23 cellular contexts compared by ENCODE assay signal in genomic region chr1:153393926-153394325, GRCh38. TPM values are rescaled to one million over a fixed set of nuclear protein-coding genes. Genes with fewer than 3 reads are reported as not detected.
DNase-seq lines count a peak whose midpoint lies in the region; ATAC-seq and TF ChIP-seq lines count a peak whose summit lies in the region.
"Had no signal": no experiment of that assay in that cellular context is flagged by ENCODE, and none has a peak within 500 bp of the region (broad histone marks: within the 10 kb centered on the region; RNA-seq: fewer than 3 reads in every experiment).

No MANE protein-coding gene starts in this region.

- no peaks in the 10 kb centered on the region for H3K36me3 Mint-ChIP-seq in activated T-cell treated with anti-CD3 and anti-CD28 coated beads, Interleukin-2, amount 50 U/mL, for 72 hours (ENCODE audit: insufficient read depth in 2 of 2)
- H3K36me3 Mint-ChIP-seq: CD8-positive, alpha-beta T cell had no signal

- no peak for TF ChIP-seq CTCF in right atrium auricular region (IDR thresholded peaks at IDR 0.05)

- intact Hi-C loops in Right ventricle myocardium superior (cut with DNase I) = no loop called here

- in situ Hi-C loops in SK-MEL-5 (cut with HindIII; ENCODE audit: low pct_unique_long_range_greater_than_20kb, low sequenced_read_pairs) = no loop called here

- H3K9me3 ChIP-seq in right atrium auricular region = no peaks in the 10 kb centered on the region
- H3K9me3 ChIP-seq: left lung, stomach, vagina had no signal

- H3K4me3 Mint-ChIP-seq in activated T-cell treated with anti-CD3 and anti-CD28 coated beads, Interleukin-2, amount 50 U/mL, for 72 hours = no peak overlapping the region
- H3K4me3 Mint-ChIP-seq: CD8-positive, alpha-beta T cell; central memory CD8-positive, alpha-beta T cell; IgD-negative memory B cell had no signal

- ATAC-seq in Right ventricle myocardium superior (ENCODE audit: poor library complexity) (no peak), HG03378 (IDR thresholded peaks at IDR 0.05; ENCODE audit: unreplicated experiment) (no peak)
- no peak for ATAC-seq in activated T-cell treated with anti-CD3 and anti-CD28 coated beads, Interleukin-2, amount 50 U/mL, for 72 hours (replicated peaks in 1 of 2)
- ATAC-seq: activated CD4-positive, CD25-positive, alpha-beta regulatory T cell treated with anti-CD3 and anti-CD28 coated beads, Interleukin-2, amount 50 U/mL, for 24 hours; CD8-positive, alpha-beta T cell; GM12878; left lung; sciatic nerve had no signal

- no peaks in the 10 kb centered on the region for H3K9me3 Mint-ChIP-seq in activated T-cell treated with anti-CD3 and anti-CD28 coated beads, Interleukin-2, amount 50 U/mL, for 72 hours
- H3K9me3 Mint-ChIP-seq: CD8-positive, alpha-beta T cell; central memory CD8-positive, alpha-beta T cell; IgD-negative memory B cell had no signal

- H3K4me1 Mint-ChIP-seq in activated T-cell treated with anti-CD3 and anti-CD28 coated beads, Interleukin-2, amount 50 U/mL, for 72 hours (ENCODE audit: low read depth) = no peaks in the 10 kb centered on the region
- H3K4me1 Mint-ChIP-seq: central memory CD8-positive, alpha-beta T cell had no signal

- no peak overlapping the region for H3K27ac Mint-ChIP-seq in activated T-cell treated with anti-CD3 and anti-CD28 coated beads, Interleukin-2, amount 50 U/mL, for 72 hours
- H3K27ac Mint-ChIP-seq: CD8-positive, alpha-beta T cell; IgD-negative memory B cell had no signal

- H3K27me3 ChIP-seq in right atrium auricular region = no peaks in the 10 kb centered on the region
- H3K27me3 ChIP-seq: vagina had no signal

- no peaks in the 10 kb centered on the region for H3K36me3 ChIP-seq in right atrium auricular region
- H3K36me3 ChIP-seq: left lung, stomach, vagina had no signal

- H3K4me1 ChIP-seq in right atrium auricular region = peaks cover 0 to 4% of the 10 kb centered on the region in 2 donors
- H3K4me1 ChIP-seq: stomach, vagina had no signal

- H3K4me3 ChIP-seq in right atrium auricular region = no peak overlapping the region
- H3K4me3 ChIP-seq: GM12878, left lung, stomach, vagina had no signal

- H3K27me3 Mint-ChIP-seq in activated T-cell treated with anti-CD3 and anti-CD28 coated beads, Interleukin-2, amount 50 U/mL, for 72 hours (ENCODE audit: low read depth) = peaks cover 18% of the 10 kb centered on the region

- H3K27ac ChIP-seq in right atrium auricular region = no peak overlapping the region
- H3K27ac ChIP-seq: vagina had no signal

- DNase-seq in right atrium auricular region (ENCODE audit: low spot score) = peak; percentile 26
- no peak for DNase-seq in Right ventricle myocardium superior
- peak; percentile 11 for DNase-seq in SK-MEL-5 (ENCODE audit: low read depth, low spot score)
- peak; percentile 9 for DNase-seq in iPS DF 4.7 (ENCODE audit: extremely low read depth, low spot score)
- DNase-seq in activated T-cell treated with anti-CD3 and anti-CD28 coated beads, Interleukin-2, amount 50 U/mL, for 72 hours = no peak
- no peak for DNase-seq in activated naive CD4-positive, alpha-beta T cell treated with Interleukin-2 at 50 U/mL for 16 hours
- DNase-seq in GDM1 (lab: John Stamatoyannopoulos, UW) = no peak
- DNase-seq: activated effector memory CD4-positive, alpha-beta T cell treated with Interleukin-2 at 50 U/mL for 16 hours; amniotic stem cell; SHP77 treated with DMSO at 0.1 percent for 48 hours; stomach had no signal

RNA-seq across cellular contexts. Expression of gene S100A8, which starts 3.1 kb away (rescaled TPM):
- total RNA-seq in right atrium auricular region (10 to 100 TPM; 19.1 to 37.1 TPM), Right ventricle myocardium superior (42.5 TPM)
- total RNA-seq in SK-MEL-5 (2014; rRNA removed; shearing (Covaris generic)) = not detected in 2 replicates
- not detected in 2 replicates for polyA plus RNA-seq in SK-MEL-5 (2015; cell fraction: cytosol; rRNA removed)
- not detected in 2 replicates for polyA plus RNA-seq in SK-MEL-5 (2015; cell fraction: nucleus; rRNA removed)
- not detected for total RNA-seq in activated T-cell treated with anti-CD3 and anti-CD28 coated beads, Interleukin-2, amount 50 U/mL, for 72 hours
- total RNA-seq: GM12878; T-helper 2 cell treated with Interferon-gamma antibody and Interleukin-4, amounts not matched to agents 100 ng/mL and 5 ng/mL, for 36 hours had no signal

RNA-seq across cellular contexts. Expression of gene S100A12, which starts 18.5 kb away (rescaled TPM):
- total RNA-seq in right atrium auricular region = 1 to 10 TPM; 5.5 to 5.7 TPM
- total RNA-seq in Right ventricle myocardium superior = 2.4 TPM
- not detected in 2 replicates for total RNA-seq in SK-MEL-5 (2014; rRNA removed; shearing (Covaris generic))
- not detected in 2 replicates for polyA plus RNA-seq in SK-MEL-5 (2015; cell fraction: cytosol; rRNA removed)
- not detected in 2 replicates for polyA plus RNA-seq in SK-MEL-5 (2015; cell fraction: nucleus; rRNA removed)
- not detected for total RNA-seq in activated T-cell treated with anti-CD3 and anti-CD28 coated beads, Interleukin-2, amount 50 U/mL, for 72 hours
- total RNA-seq: CD8-positive, alpha-beta T cell; GM12878; T-helper 2 cell treated with Interferon-gamma antibody and Interleukin-4, amounts not matched to agents 100 ng/mL and 5 ng/mL, for 36 hours had no signal
- polyA plus RNA-seq: GM12878 had no signal

RNA-seq across cellular contexts. Expression of gene S100A7A, which starts 22.4 kb away (rescaled TPM):
- total RNA-seq in right atrium auricular region (not detected), Right ventricle myocardium superior (not detected)
- total RNA-seq in SK-MEL-5 (2014; rRNA removed; shearing (Covaris generic)) = not detected in 2 replicates
- polyA plus RNA-seq in SK-MEL-5 (2015; cell fraction: cytosol; rRNA removed) = not detected in 2 replicates
- polyA plus RNA-seq in SK-MEL-5 (2015; cell fraction: nucleus; rRNA removed) = not detected in 2 replicates
- total RNA-seq in activated T-cell treated with anti-CD3 and anti-CD28 coated beads, Interleukin-2, amount 50 U/mL, for 72 hours = not detected
- total RNA-seq: CD8-positive, alpha-beta T cell; frontal cortex; GM12878; left lung; omental fat pad; sciatic nerve; stomach; T-helper 2 cell treated with Interferon-gamma antibody and Interleukin-4, amounts not matched to agents 100 ng/mL and 5 ng/mL, for 36 hours; vagina had no signal
- polyA plus RNA-seq: GM12878, IgD-negative memory B cell had no signal

RNA-seq across cellular contexts. Expression of gene S100A9, which starts 36.3 kb away (rescaled TPM):
- 100 to 1,000 TPM in 1 of 2 donors, 10 to 100 TPM in 1; 65.7 to 199 TPM for total RNA-seq in right atrium auricular region
- total RNA-seq in Right ventricle myocardium superior = 111 TPM
- not detected in 2 replicates for total RNA-seq in SK-MEL-5 (2014; rRNA removed; shearing (Covaris generic))
- 0.52 and 2.3 TPM in 2 replicates for polyA plus RNA-seq in SK-MEL-5 (2015; cell fraction: cytosol; rRNA removed)
- not detected in 2 replicates for polyA plus RNA-seq in SK-MEL-5 (2015; cell fraction: nucleus; rRNA removed)
- total RNA-seq in activated T-cell treated with anti-CD3 and anti-CD28 coated beads, Interleukin-2, amount 50 U/mL, for 72 hours = not detected
- total RNA-seq: T-helper 2 cell treated with Interferon-gamma antibody and Interleukin-4, amounts not matched to agents 100 ng/mL and 5 ng/mL, for 36 hours had no signal

RNA-seq across cellular contexts. Expression of gene PGLYRP4, which starts 45.3 kb away (rescaled TPM):
- not detected for total RNA-seq in right atrium auricular region
- not detected for total RNA-seq in Right ventricle myocardium superior
- not detected in 2 replicates for total RNA-seq in SK-MEL-5 (2014; rRNA removed; shearing (Covaris generic))
- not detected in 2 replicates for polyA plus RNA-seq in SK-MEL-5 (2015; cell fraction: cytosol; rRNA removed)
- polyA plus RNA-seq in SK-MEL-5 (2015; cell fraction: nucleus; rRNA removed) = not detected in 2 replicates
- total RNA-seq in activated T-cell treated with anti-CD3 and anti-CD28 coated beads, Interleukin-2, amount 50 U/mL, for 72 hours = under 1 TPM; 0.21 to 0.29 TPM
- total RNA-seq: CD8-positive, alpha-beta T cell; frontal cortex; left lung; omental fat pad; sciatic nerve; stomach; T-helper 2 cell treated with Interferon-gamma antibody and Interleukin-4, amounts not matched to agents 100 ng/mL and 5 ng/mL, for 36 hours had no signal
- polyA plus RNA-seq: IgD-negative memory B cell had no signal

Comparison
In these comparisons a context has a peak if more than half of its experiments do, and no peak if none do; other contexts are left out.
1. DNase-seq: peak in right atrium auricular region (single experiment), SK-MEL-5 (single experiment) and iPS DF 4.7 (single experiment); none in Right ventricle myocardium superior (single experiment), activated T-cell treated with anti-CD3 and anti-CD28 coated beads, Interleukin-2, amount 50 U/mL, for 72 hours (0 of 2), activated naive CD4-positive, alpha-beta T cell treated with Interleukin-2 at 50 U/mL for 16 hours (single experiment) and GDM1 (single experiment).
2. RNA of gene S100A8, which starts 3.1 kb away (total RNA-seq): 42.5 TPM in Right ventricle myocardium superior (single experiment) and 19.1 to 37.1 TPM in right atrium auricular region; not detected in SK-MEL-5 and not detected in activated T-cell treated with anti-CD3 and anti-CD28 coated beads, Interleukin-2, amount 50 U/mL, for 72 hours; every median in the first group is over 10 times any median in the second.